13 cellular contexts compared by ENCODE assay signal in the genomic region with DNA sequence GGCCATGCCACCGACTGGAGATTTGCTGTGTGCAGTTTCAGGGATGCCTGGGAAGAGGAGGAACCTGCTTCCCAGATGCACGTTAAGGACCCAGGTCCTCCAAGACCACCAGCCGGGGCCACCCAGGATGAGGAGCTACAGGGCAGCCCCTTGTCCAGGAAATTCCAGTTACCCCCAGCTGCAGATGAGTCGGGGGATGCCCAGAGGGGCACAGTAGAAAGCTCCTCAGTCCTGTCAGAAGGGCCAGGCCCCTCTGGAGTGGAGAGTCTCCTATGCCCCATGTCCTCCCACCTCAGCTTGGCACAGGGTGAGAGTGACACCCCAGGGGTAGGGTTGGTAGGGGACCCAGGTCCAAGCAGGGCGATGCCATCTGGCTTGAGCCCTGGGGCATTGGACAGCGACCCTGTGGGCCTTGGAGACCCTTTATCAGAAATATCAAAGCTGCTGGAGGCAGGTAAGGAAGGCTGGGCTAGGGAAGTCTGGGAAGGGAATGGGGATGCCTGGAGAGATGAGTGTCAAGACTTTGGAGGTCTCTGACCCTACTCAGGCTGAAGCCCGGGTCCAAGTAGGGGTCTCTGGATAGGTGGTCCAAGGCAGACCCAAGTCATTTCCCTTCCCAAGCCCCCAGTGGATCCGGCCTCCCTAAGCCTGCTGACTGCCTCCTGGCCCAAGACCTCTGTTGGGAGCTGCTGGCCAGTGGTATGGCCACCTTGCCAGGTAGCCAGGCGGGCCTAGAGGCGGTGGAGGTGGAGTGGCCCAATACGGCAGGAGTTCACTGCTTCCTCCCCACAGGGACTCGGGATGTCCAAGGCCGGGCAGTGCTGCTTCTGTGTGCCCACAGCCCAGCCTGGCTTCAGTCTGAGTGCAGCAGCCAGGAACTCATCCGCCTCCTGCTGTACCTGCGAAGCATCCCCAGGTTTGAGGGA. TPM values are rescaled to one million over a fixed set of nuclear protein-coding genes. Genes with fewer than 3 reads are reported as not detected.
DNase-seq lines count a peak whose midpoint lies in the region; ATAC-seq, FAIRE-seq and TF ChIP-seq lines count a peak whose summit lies in the region.
"Had no signal": no experiment of that assay in that cellular context is flagged by ENCODE, and none has a peak within 500 bp of the region (broad histone marks: within the 10 kb centered on the region; RNA-seq: fewer than 3 reads in every experiment).

No MANE protein-coding gene starts in this region.

- no peaks in the 10 kb centered on the region for H3K27me3 Mint-ChIP-seq in activated CD8-positive, alpha-beta memory T cell treated with anti-CD3 and anti-CD28 coated beads, Interleukin-2, amount 10 ng/mL, durations not matched to agents 7 days and 5 days
- H3K27me3 Mint-ChIP-seq in astrocyte (ENCODE audit: low read depth, unreplicated experiment) (peaks cover 18% of the 10 kb centered on the region), osteocyte (ENCODE audit: unreplicated experiment) (no peaks in the 10 kb centered on the region)

- CTCF ChIA-PET in activated CD8-positive, alpha-beta memory T cell treated with anti-CD3 and anti-CD28 coated beads, Interleukin-2, amount 10 ng/mL, durations not matched to agents 7 days and 5 days (lab: Charles Lee), result interaction anchor here (0.8 to 4.7 kb wide), 11 partner anchors 9 to 439 kb away, joined by 3 to 18 read pairs (median 3); a partner anchor contains a TSS

- TF ChIP-seq CTCF in KMS-11 (conservative IDR thresholded peaks at IDR 0.05; ENCODE audit: low read depth, low read length), result no peak
- no peak for TF ChIP-seq CTCF in astrocyte (IDR thresholded peaks at IDR 0.05; ENCODE audit: insufficient read depth, low read depth, low read length)
- no peak for TF ChIP-seq CTCF in osteocyte (IDR thresholded peaks at IDR 0.05)
- TF ChIP-seq CTCF in uterus (IDR thresholded peaks at IDR 0.05), result no peak

- H4K20me1 ChIP-seq in KMS-11 (ENCODE audit: insufficient read depth) (no peaks in the 10 kb centered on the region), astrocyte (ENCODE audit: insufficient read depth, low read length) (no peaks in the 10 kb centered on the region)

- H3K27ac Mint-ChIP-seq in activated CD8-positive, alpha-beta memory T cell treated with anti-CD3 and anti-CD28 coated beads, Interleukin-2, amount 10 ng/mL, durations not matched to agents 7 days and 5 days, result peak overlapping the region; percentile 45
- H3K27ac Mint-ChIP-seq in astrocyte (ENCODE audit: unreplicated experiment) (no peak overlapping the region), osteocyte (ENCODE audit: unreplicated experiment) (peak overlapping the region; percentile 31)

- H3K9ac ChIP-seq in KMS-11 (peak overlapping the region; percentile 79; the same call in 1 of the 2 replicates), astrocyte (ENCODE audit: low read length) (no peak overlapping the region)

- TF ChIP-seq POLR2A in uterus (IDR thresholded peaks at IDR 0.05), result no peak

- H3K4me3 ChIP-seq in KMS-11 (IDR thresholded peaks at IDR 0.05; ENCODE audit: insufficient read depth, low read depth, low read length), result no peak overlapping the region
- no peak overlapping the region for H3K4me3 ChIP-seq in astrocyte (ENCODE audit: insufficient read depth, low read depth, low read length)
- peak overlapping the region in 1 of 2 donors; percentile 53 for H3K4me3 ChIP-seq in uterus

- H3K27ac ChIP-seq in KMS-11 (no peak overlapping the region), astrocyte (ENCODE audit: low read depth, low read length) (no peak overlapping the region), uterus (peak overlapping the region in 1 of 2 donors; percentile 75)

- no peak for DNase-seq in activated CD8-positive, alpha-beta memory T cell treated with anti-CD3 and anti-CD28 coated beads, Interleukin-2, amount 10 ng/mL, durations not matched to agents 7 days and 5 days
- DNase-seq in activated CD8-positive, alpha-beta memory T cell treated with anti-CD3 and anti-CD28 coated beads, Interleukin-2, amount 50 U/mL, for 48 hours, result no peak
- DNase-seq in astrocyte (ENCODE audit: low read depth) (no peak), osteocyte (ENCODE audit: extremely low spot score, unreplicated experiment) (no peak), NCI-H2227 treated with DMSO at 0.1 percent for 48 hours (lab: John Stamatoyannopoulos, UW) (no peak), uterus (no peak)
- DNase-seq: gastrocnemius medialis, kidney glomerular epithelial cell, SHP77 had no signal

- H3K4me1 ChIP-seq in KMS-11 (ENCODE audit: low read depth, poor library complexity, severe bottlenecking) (peaks cover 33% of the 10 kb centered on the region), astrocyte (ENCODE audit: insufficient read depth, low read length) (peaks cover 24% of the 10 kb centered on the region), uterus (peaks cover 0 to 5% of the 10 kb centered on the region in 2 donors)
- H3K4me1 ChIP-seq: gastrocnemius medialis had no signal

- H3K9me3 ChIP-seq in astrocyte (ENCODE audit: insufficient read depth, low read depth, low read length), result no peaks in the 10 kb centered on the region
- no peaks in the 10 kb centered on the region for H3K9me3 ChIP-seq in uterus
- H3K9me3 ChIP-seq: gastrocnemius medialis, vagina had no signal

- peak overlapping the region; percentile 51 for H3K4me3 Mint-ChIP-seq in activated CD8-positive, alpha-beta memory T cell treated with anti-CD3 and anti-CD28 coated beads, Interleukin-2, amount 10 ng/mL, durations not matched to agents 7 days and 5 days
- H3K4me3 Mint-ChIP-seq in astrocyte (ENCODE audit: unreplicated experiment), result no peak overlapping the region
- no peak overlapping the region for H3K4me3 Mint-ChIP-seq in osteocyte (ENCODE audit: unreplicated experiment)

- peaks cover 6% of the 10 kb centered on the region for H3K36me3 Mint-ChIP-seq in activated CD8-positive, alpha-beta memory T cell treated with anti-CD3 and anti-CD28 coated beads, Interleukin-2, amount 10 ng/mL, durations not matched to agents 7 days and 5 days
- H3K36me3 Mint-ChIP-seq in astrocyte (ENCODE audit: low read depth, unreplicated experiment), result peaks cover 6% of the 10 kb centered on the region
- H3K36me3 Mint-ChIP-seq in osteocyte (ENCODE audit: unreplicated experiment), result peaks cover 3% of the 10 kb centered on the region

- H3K79me2 ChIP-seq in KMS-11 (ENCODE audit: insufficient read depth, low read depth) (peaks cover 21% of the 10 kb centered on the region), astrocyte (ENCODE audit: insufficient read depth, low read length) (peaks cover 2% of the 10 kb centered on the region)

- no peak for ATAC-seq in activated CD8-positive, alpha-beta memory T cell treated with anti-CD3 and anti-CD28 coated beads, Interleukin-2, amount 10 ng/mL, durations not matched to agents 7 days and 5 days
- ATAC-seq in GM19324 (IDR thresholded peaks at IDR 0.05; ENCODE audit: low FRiP score, unreplicated experiment), result no peak

- H3K9me3 Mint-ChIP-seq in activated CD8-positive, alpha-beta memory T cell treated with anti-CD3 and anti-CD28 coated beads, Interleukin-2, amount 10 ng/mL, durations not matched to agents 7 days and 5 days (ENCODE audit: low read depth), result no peaks in the 10 kb centered on the region
- H3K9me3 Mint-ChIP-seq in astrocyte (ENCODE audit: unreplicated experiment) (peaks cover 3% of the 10 kb centered on the region), osteocyte (ENCODE audit: unreplicated experiment) (no peaks in the 10 kb centered on the region)

- intact Hi-C loops in uterus (cut with DNase I; ENCODE audit: low total_unique reads), result no loop called here

- H2AFZ ChIP-seq in KMS-11 (ENCODE audit: low read depth), result peak overlapping the region; percentile 54
- no peak overlapping the region for H2AFZ ChIP-seq in astrocyte (ENCODE audit: low read depth, low read length)

- H3K4me2 ChIP-seq in KMS-11 (peak overlapping the region; percentile 69), astrocyte (ENCODE audit: low read length) (peak overlapping the region; percentile 82)

- H3K4me1 Mint-ChIP-seq in activated CD8-positive, alpha-beta memory T cell treated with anti-CD3 and anti-CD28 coated beads, Interleukin-2, amount 10 ng/mL, durations not matched to agents 7 days and 5 days, result peaks cover 19% of the 10 kb centered on the region
- peaks cover 28% of the 10 kb centered on the region for H3K4me1 Mint-ChIP-seq in astrocyte (ENCODE audit: low read depth, unreplicated experiment)
- peaks cover 34% of the 10 kb centered on the region for H3K4me1 Mint-ChIP-seq in osteocyte (ENCODE audit: unreplicated experiment)

- H3K27me3 ChIP-seq in KMS-11 (ENCODE audit: insufficient read depth, low read depth), result no peaks in the 10 kb centered on the region
- no peaks in the 10 kb centered on the region for H3K27me3 ChIP-seq in astrocyte (ENCODE audit: insufficient read depth, low read length)
- no peaks in the 10 kb centered on the region for H3K27me3 ChIP-seq in uterus
- H3K27me3 ChIP-seq: gastrocnemius medialis, vagina had no signal

- H3K36me3 ChIP-seq in KMS-11 (ENCODE audit: insufficient read depth) (no peaks in the 10 kb centered on the region), astrocyte (ENCODE audit: insufficient read depth, low read length) (no peaks in the 10 kb centered on the region), uterus (no peaks in the 10 kb centered on the region)
- H3K36me3 ChIP-seq: gastrocnemius medialis, vagina had no signal

- FAIRE-seq in astrocyte (lab: Jason Lieb, UNC), result no peak

RNA-seq across cellular contexts. Expression of a gene that starts 1.0 kb away (rescaled TPM):
- total RNA-seq in activated CD8-positive, alpha-beta memory T cell treated with anti-CD3 and anti-CD28 coated beads, Interleukin-2, amount 10 ng/mL, durations not matched to agents 7 days and 5 days, result 10 to 100 TPM in 1 of 2 experiments, 1 to 10 TPM in 1; 7.7 to 12.8 TPM
- total RNA-seq in astrocyte (1.8 and 2.4 TPM in 2 replicates), osteocyte (10.1 and 11.4 TPM in 2 replicates), uterus (10 to 100 TPM in 2 of 4 donors, 1 to 10 TPM in 2; 6.8 to 45.3 (median 17.1) TPM)

RNA-seq across cellular contexts. Expression of a gene that starts 31.6 kb away (rescaled TPM):
- total RNA-seq in activated CD8-positive, alpha-beta memory T cell treated with anti-CD3 and anti-CD28 coated beads, Interleukin-2, amount 10 ng/mL, durations not matched to agents 7 days and 5 days, result 1 to 10 TPM; 5.4 to 6.2 TPM
- total RNA-seq in astrocyte (2.4 and 2.5 TPM in 2 replicates), osteocyte (4.2 and 4.4 TPM in 2 replicates), uterus (1 to 10 TPM in 2 of 4 donors, under 1 TPM in 1, not detected in 1; 0.55 to 1.9 (median 1.3) TPM)

RNA-seq across cellular contexts. Expression of a gene that starts 33.1 kb away (rescaled TPM):
- total RNA-seq in activated CD8-positive, alpha-beta memory T cell treated with anti-CD3 and anti-CD28 coated beads, Interleukin-2, amount 10 ng/mL, durations not matched to agents 7 days and 5 days, result 100 to 1,000 TPM; 101 to 111 TPM
- total RNA-seq in astrocyte (38.1 and 40.5 TPM in 2 replicates), osteocyte (60.0 and 71.7 TPM in 2 replicates), uterus (10 to 100 TPM in 3 of 4 donors, 1 to 10 TPM in 1; 2.3 to 37.6 (median 11.8) TPM)

RNA-seq across cellular contexts. Expression of a gene that starts 46.2 kb away (rescaled TPM):
- 1 to 10 TPM; 1.1 to 3.3 TPM for total RNA-seq in activated CD8-positive, alpha-beta memory T cell treated with anti-CD3 and anti-CD28 coated beads, Interleukin-2, amount 10 ng/mL, durations not matched to agents 7 days and 5 days
- total RNA-seq in astrocyte, result not detected in 2 replicates
- total RNA-seq in osteocyte, result 0.39 TPM in 1 of 2 replicates, not detected in the other
- 1 to 10 TPM in 1 of 4 donors, under 1 TPM in 2, not detected in 1; 0.51 to 1.0 (median 0.55) TPM for total RNA-seq in uterus
- total RNA-seq: gastrocnemius medialis, vagina had no signal

RNA-seq across cellular contexts. Expression of a gene that starts 46.3 kb away (rescaled TPM):
- 1 to 10 TPM in 1 of 2 experiments, under 1 TPM in 1; 0.45 to 1.0 TPM for total RNA-seq in activated CD8-positive, alpha-beta memory T cell treated with anti-CD3 and anti-CD28 coated beads, Interleukin-2, amount 10 ng/mL, durations not matched to agents 7 days and 5 days
- total RNA-seq in astrocyte (not detected in 2 replicates), osteocyte (not detected in 2 replicates), uterus (1 to 10 TPM in 1 of 4 donors, under 1 TPM in 1, not detected in 2; 0.46 to 2.8 TPM)
- total RNA-seq: gastrocnemius medialis, smooth muscle cell, vagina had no signal
